30 cellular contexts compared by ENCODE assay signal in the genomic region with DNA sequence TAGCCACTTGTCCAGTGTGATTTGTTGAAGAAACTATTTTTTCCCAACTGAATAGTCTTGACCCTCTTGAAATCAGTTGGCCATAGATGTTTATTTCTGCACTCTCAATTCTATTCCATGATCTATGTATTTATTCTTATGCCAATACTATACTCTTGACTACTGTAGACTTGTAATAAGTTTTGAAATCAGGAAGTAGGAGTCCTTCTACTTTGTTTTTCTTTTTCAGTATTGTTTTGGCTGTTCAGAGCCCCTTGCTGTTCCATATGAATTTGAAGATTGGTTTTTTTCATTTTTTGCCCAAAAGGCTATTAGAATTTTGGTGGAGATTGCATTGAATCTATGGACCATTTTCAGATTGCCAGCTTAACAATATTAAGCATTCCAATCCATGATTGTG.
DNase-seq lines count a peak whose midpoint lies in the region; ATAC-seq lines count a peak whose summit lies in the region.
"Had no signal": no experiment of that assay in that cellular context is flagged by ENCODE, and none has a peak within 500 bp of the region (broad histone marks: within the 10 kb centered on the region; RNA-seq: fewer than 3 reads in every experiment).

No MANE protein-coding gene starts in this region.

- H3K27ac Mint-ChIP-seq in activated naive CD8-positive, alpha-beta T cell treated with anti-CD3 and anti-CD28 coated beads, Interleukin-2, amount 50 U/mL, for 24 hours = no peak overlapping the region
- H3K27ac Mint-ChIP-seq: activated CD4-positive, alpha-beta memory T cell treated with anti-CD3 and anti-CD28 coated beads, Interleukin-2, amount 10 ng/mL, durations not matched to agents 7 days and 5 days; activated naive CD4-positive, alpha-beta T cell treated with anti-CD3 and anti-CD28 coated beads for 36 hours; dendritic cell treated with granulocyte-macrophage colony-stimulating factor and Interleukin-4, amounts not matched to agents 40 ng/mL and 50 ng/mL, for 4 days; memory B cell; T-helper 2 cell treated with Interferon-gamma antibody and Interleukin-4, amounts not matched to agents 5 μg/mL and 100 μg/mL, for 36 hours had no signal

- H3K4me3 Mint-ChIP-seq in activated naive CD8-positive, alpha-beta T cell treated with anti-CD3 and anti-CD28 coated beads, Interleukin-2, amount 50 U/mL, for 24 hours = no peak overlapping the region
- H3K4me3 Mint-ChIP-seq: activated CD4-positive, alpha-beta memory T cell treated with anti-CD3 and anti-CD28 coated beads, Interleukin-2, amount 10 ng/mL, durations not matched to agents 7 days and 5 days; activated naive CD4-positive, alpha-beta T cell treated with anti-CD3 and anti-CD28 coated beads for 36 hours; dendritic cell treated with granulocyte-macrophage colony-stimulating factor and Interleukin-4, amounts not matched to agents 40 ng/mL and 50 ng/mL, for 4 days; memory B cell; nephron progenitor cell; T-helper 2 cell treated with Interferon-gamma antibody and Interleukin-4, amounts not matched to agents 5 μg/mL and 100 μg/mL, for 36 hours had no signal

- no peaks in the 10 kb centered on the region for H3K4me1 Mint-ChIP-seq in activated naive CD8-positive, alpha-beta T cell treated with anti-CD3 and anti-CD28 coated beads, Interleukin-2, amount 50 U/mL, for 24 hours
- H3K4me1 Mint-ChIP-seq: memory B cell, nephron progenitor cell had no signal

- ATAC-seq in GM18870 (IDR thresholded peaks at IDR 0.05; ENCODE audit: unreplicated experiment) (peak; percentile 78), GM21786 (IDR thresholded peaks at IDR 0.05; ENCODE audit: unreplicated experiment) (peak; percentile 69), HG03442 (IDR thresholded peaks at IDR 0.05; ENCODE audit: unreplicated experiment) (peak; percentile 55), HG02763 (IDR thresholded peaks at IDR 0.05; ENCODE audit: unreplicated experiment) (no peak), GM21825 (IDR thresholded peaks at IDR 0.05; ENCODE audit: unreplicated experiment) (no peak)
- no peak for ATAC-seq in activated naive CD8-positive, alpha-beta T cell treated with anti-CD3 and anti-CD28 coated beads, Interleukin-2, amount 50 U/mL, for 24 hours
- ATAC-seq: esophagus mucosa, left lobe of liver had no signal

- H3K27me3 Mint-ChIP-seq in activated naive CD8-positive, alpha-beta T cell treated with anti-CD3 and anti-CD28 coated beads, Interleukin-2, amount 50 U/mL, for 24 hours = peaks cover 10% of the 10 kb centered on the region
- H3K27me3 Mint-ChIP-seq: activated CD4-positive, alpha-beta memory T cell treated with anti-CD3 and anti-CD28 coated beads, Interleukin-2, amount 10 ng/mL, durations not matched to agents 7 days and 5 days; brain; dendritic cell treated with granulocyte-macrophage colony-stimulating factor and Interleukin-4, amounts not matched to agents 40 ng/mL and 50 ng/mL, for 4 days; memory B cell had no signal

- no peak for DNase-seq in NCI-H69 (lab: John Stamatoyannopoulos, UW)
- no peak for DNase-seq in activated naive CD8-positive, alpha-beta T cell treated with anti-CD3 and anti-CD28 coated beads, Interleukin-2, amount 50 U/mL, for 24 hours
- DNase-seq: activated CD4-positive, alpha-beta memory T cell treated with anti-CD3 and anti-CD28 coated beads, Interleukin-2, amount 10 ng/mL, durations not matched to agents 7 days and 5 days; activated CD4-positive, CD25-positive, alpha-beta regulatory T cell treated with anti-CD3 and anti-CD28 coated beads, Interleukin-2, amount 50 U/mL, for 72 hours; activated CD8-positive, alpha-beta memory T cell treated with anti-CD3 and anti-CD28 coated beads, Interleukin-2, amount 50 U/mL, for 48 hours; activated naive CD4-positive, alpha-beta T cell treated with anti-CD3 and anti-CD28 coated beads for 36 hours; C1 segment of cervical spinal cord; glutamatergic neuron; H7; KBM-7; MG63; NCI-H1417 treated with DMSO at 0.1 percent for 48 hours; NCI-H2081 treated with DMSO at 0.1 percent for 48 hours; NCI-H226; NCI-H526 treated with DMSO at 0.1 percent for 48 hours; nephron progenitor cell; Right ventricle myocardium superior; stimulated activated CD4-positive, alpha-beta T cell treated with anti-CD3 and anti-CD28 coated beads, Interleukin-4, amount 100 ng/mL, for 24 hours; transverse colon had no signal

- H3K36me3 Mint-ChIP-seq in activated naive CD8-positive, alpha-beta T cell treated with anti-CD3 and anti-CD28 coated beads, Interleukin-2, amount 50 U/mL, for 24 hours (ENCODE audit: low read depth) = peaks cover under 1% of the 10 kb centered on the region
- H3K36me3 Mint-ChIP-seq: memory B cell had no signal

- H3K9me3 Mint-ChIP-seq in activated naive CD8-positive, alpha-beta T cell treated with anti-CD3 and anti-CD28 coated beads, Interleukin-2, amount 50 U/mL, for 24 hours = no peaks in the 10 kb centered on the region
- H3K9me3 Mint-ChIP-seq: activated CD4-positive, alpha-beta memory T cell treated with anti-CD3 and anti-CD28 coated beads, Interleukin-2, amount 10 ng/mL, durations not matched to agents 7 days and 5 days; activated naive CD4-positive, alpha-beta T cell treated with anti-CD3 and anti-CD28 coated beads for 36 hours; dendritic cell treated with granulocyte-macrophage colony-stimulating factor and Interleukin-4, amounts not matched to agents 40 ng/mL and 50 ng/mL, for 4 days; memory B cell; nephron progenitor cell; T-helper 2 cell treated with Interferon-gamma antibody and Interleukin-4, amounts not matched to agents 5 μg/mL and 100 μg/mL, for 36 hours had no signal

Comparison
In these comparisons a context has a peak if more than half of its experiments do, and no peak if none do; other contexts are left out.
1. ATAC-seq: peak in GM18870 (single experiment), GM21786 (single experiment) and HG03442 (single experiment); none in HG02763 (single experiment), activated naive CD8-positive, alpha-beta T cell treated with anti-CD3 and anti-CD28 coated beads, Interleukin-2, amount 50 U/mL, for 24 hours (single experiment) and GM21825 (single experiment).